Comparison of ENCODE assay signal across 9 cellular contexts in genomic region chr2:74439373-74440004, GRCh38. TPM values are rescaled to one million over a fixed set of nuclear protein-coding genes. Genes with fewer than 3 reads are reported as not detected.
DNase-seq lines count a peak whose midpoint lies in the region; ATAC-seq and TF ChIP-seq lines count a peak whose summit lies in the region.
"Had no signal": no experiment of that assay in that cellular context is flagged by ENCODE, and none has a peak within 500 bp of the region (broad histone marks: within the 10 kb centered on the region; RNA-seq: fewer than 3 reads in every experiment).

No MANE protein-coding gene starts in this region.

- H3K4me3 Mint-ChIP-seq in brain, result peak overlapping the region; percentile 80 to 95 (median 90)

- peaks cover 38% of the 10 kb centered on the region for H3K4me1 Mint-ChIP-seq in brain

- peak overlapping the region; percentile 67 to 99 (median 95) for H3K27ac Mint-ChIP-seq in brain

- 69% methylated on average over 8 of the region's 8 CpGs for WGBS in HUES64
- 40% methylated on average over 8 of the region's 8 CpGs for WGBS in liver

- no peaks in the 10 kb centered on the region for H3K36me3 Mint-ChIP-seq in brain

- H3K9ac ChIP-seq in HUES64 (ENCODE audit: low read depth, low read length) (peak overlapping the region; percentile 87), liver (ENCODE audit: low read depth in 1 of 2, low read length in 2 of 2) (peak overlapping the region in 1 of 2 donors; percentile 29)

- H3K9me3 ChIP-seq in HUES64 (ENCODE audit: insufficient read depth, low read depth, low read length) (no peaks in the 10 kb centered on the region), liver (ENCODE audit: control insufficient read depth in 4 of 4, low read length in 3 of 4) (no peaks in the 10 kb centered on the region)

- TF ChIP-seq CTCF in brain (conservative IDR thresholded peaks at IDR 0.05) (no peak), liver (IDR thresholded peaks at IDR 0.05; ENCODE audit: low read depth, low read length, missing input control) (no peak)

- TF ChIP-seq RAD21 in liver (IDR thresholded peaks at IDR 0.05), result peak in 1 of 2 donors; percentile 22

- peaks cover 0 to 7% (median 0%) of the 10 kb centered on the region in 5 experiments for H3K9me3 Mint-ChIP-seq in brain

- no peak for ATAC-seq in HG02798 (IDR thresholded peaks at IDR 0.05; ENCODE audit: poor library complexity, unreplicated experiment)

- DNase-seq in substantia nigra (lab: John Stamatoyannopoulos, UW) (peak in 4 of 49 donors; percentile 57 to 83 (median 64)), GM19238 (ENCODE audit: insufficient read length, low spot score) (no peak), GM19240 (ENCODE audit: insufficient read length, low spot score) (no peak), NCI-H510A (lab: John Stamatoyannopoulos, UW) (no peak)
- DNase-seq: NCI-H226 had no signal

- peaks cover 54% of the 10 kb centered on the region for H3K27me3 Mint-ChIP-seq in brain

- peak overlapping the region; percentile 99; the same call in 1 of the 2 replicates for H3K27ac ChIP-seq in HUES64 (ENCODE audit: low read depth, low read length)
- peak overlapping the region; percentile 33 to 95 for H3K27ac ChIP-seq in liver (ENCODE audit: low read depth in 1 of 2, low read length in 2 of 2)
- peak overlapping the region; percentile 100 for H3K27ac ChIP-seq in substantia nigra (ENCODE audit: low read depth, low read length, poor library complexity, severe bottlenecking)

- H3K27me3 ChIP-seq in HUES64 (ENCODE audit: insufficient read depth, low read length) (peaks cover under 1% of the 10 kb centered on the region; the same call in 1 of the 2 replicates), liver (ENCODE audit: control insufficient read depth in 4 of 4, insufficient read depth in 4 of 4, low read length in 3 of 4) (no peaks in the 10 kb centered on the region)

- H3K4me3 ChIP-seq in HUES64 (ENCODE audit: low read length), result peak overlapping the region; percentile 72
- peak overlapping the region in 2 of 3 donors; percentile 79 to 88 for H3K4me3 ChIP-seq in liver (ENCODE audit: low read depth in 1 of 3, low read length in 3 of 3)

- H3K36me3 ChIP-seq in HUES64 (ENCODE audit: insufficient read depth, low read length) (peaks cover 16% of the 10 kb centered on the region), liver (ENCODE audit: control insufficient read depth in 4 of 4, insufficient read depth in 3 of 4, low read depth in 1 of 4, low read length in 3 of 4) (peaks cover 0 to 8% (median 0%) of the 10 kb centered on the region in 4 donors)

- H3K4me1 ChIP-seq in HUES64 (ENCODE audit: insufficient read depth, low read length) (peaks cover 32% of the 10 kb centered on the region), liver (ENCODE audit: control insufficient read depth in 4 of 4, insufficient read depth in 4 of 4, low read length in 3 of 4) (peaks cover 19 to 55% (median 45%) of the 10 kb centered on the region in 4 donors)

TF ChIP-seq in liver, 16 proteins besides CTCF, POLR2A, EP300 and RAD21:
- TF ChIP-seq MAX (IDR thresholded peaks at IDR 0.05) (no peak), YY1 (IDR thresholded peaks at IDR 0.05) (no peak), JUND (IDR thresholded peaks at IDR 0.05) (no peak), RXRA (IDR thresholded peaks at IDR 0.05) (no peak)

RNA-seq across cellular contexts. Expression of gene RTKN, which starts 2.2 kb away (rescaled TPM):
- polyA plus RNA-seq in HUES64 (2013, experiment 1 of 2), result 31.1 TPM
- 32.5 TPM for polyA plus RNA-seq in HUES64 (2013, experiment 2 of 2)
- polyA plus RNA-seq in brain (ENCODE audit: insufficient read depth, low read depth, low replicate concordance) (58.0 TPM), liver (10 to 100 TPM; 54.4 to 91.7 TPM)
- 10 to 100 TPM; 27.8 to 98.0 TPM for total RNA-seq in liver

RNA-seq across cellular contexts. Expression of gene INO80B, which starts 15.4 kb away (rescaled TPM):
- polyA plus RNA-seq in HUES64 (2013, experiment 1 of 2), result 8.2 TPM
- polyA plus RNA-seq in HUES64 (2013, experiment 2 of 2), result 9.1 TPM
- polyA plus RNA-seq in brain (ENCODE audit: insufficient read depth, low read depth, low replicate concordance) (31.9 TPM), liver (10 to 100 TPM in 1 of 2 donors, 1 to 10 TPM in 1; 2.7 to 14.0 TPM)
- 10 to 100 TPM in 1 of 2 donors, 1 to 10 TPM in 1; 7.0 to 14.8 TPM for total RNA-seq in liver

RNA-seq across cellular contexts. Expression of gene WDR54, which starts 18.0 kb away (rescaled TPM):
- 28.4 TPM for polyA plus RNA-seq in HUES64 (2013, experiment 1 of 2)
- polyA plus RNA-seq in HUES64 (2013, experiment 2 of 2), result 43.8 TPM
- polyA plus RNA-seq in brain (ENCODE audit: insufficient read depth, low read depth, low replicate concordance) (95.5 TPM), liver (1 to 10 TPM; 3.0 to 3.2 TPM)
- 1 to 10 TPM; 1.7 to 4.2 TPM for total RNA-seq in liver

RNA-seq across cellular contexts. Expression of gene C2orf81, which starts 18.1 kb away (rescaled TPM):
- 1.2 TPM for polyA plus RNA-seq in HUES64 (2013, experiment 1 of 2)
- 3.1 TPM for polyA plus RNA-seq in HUES64 (2013, experiment 2 of 2)
- polyA plus RNA-seq in brain (ENCODE audit: insufficient read depth, low read depth, low replicate concordance) (9.9 TPM), liver (under 1 TPM; 0.35 to 0.44 TPM)
- under 1 TPM; 0.08 to 0.23 TPM for total RNA-seq in liver

RNA-seq across cellular contexts. Expression of gene WBP1, which starts 18.7 kb away (rescaled TPM):
- 42.0 TPM for polyA plus RNA-seq in HUES64 (2013, experiment 1 of 2)
- polyA plus RNA-seq in HUES64 (2013, experiment 2 of 2), result 55.7 TPM
- polyA plus RNA-seq in brain (ENCODE audit: insufficient read depth, low read depth, low replicate concordance), result 177 TPM
- total RNA-seq in liver, result 10 to 100 TPM; 23.5 to 26.2 TPM
- polyA plus RNA-seq in liver, result 10 to 100 TPM; 19.2 to 45.0 TPM

Comparison
In these comparisons a context has a peak if more than half of its experiments do, and no peak if none do; other contexts are left out.
1. RNA of gene WDR54, which starts 18.0 kb away (polyA plus RNA-seq): 95.5 TPM in brain (single experiment); 3.0 to 3.2 TPM in liver; every median in the first group is over 10 times any median in the second.
2. Peak in every context shown above with its lines, with median percentiles within 50 percentile points of each other: H3K27ac ChIP-seq.